ENCODE assay signal across 1 cellular context in the genomic region with DNA sequence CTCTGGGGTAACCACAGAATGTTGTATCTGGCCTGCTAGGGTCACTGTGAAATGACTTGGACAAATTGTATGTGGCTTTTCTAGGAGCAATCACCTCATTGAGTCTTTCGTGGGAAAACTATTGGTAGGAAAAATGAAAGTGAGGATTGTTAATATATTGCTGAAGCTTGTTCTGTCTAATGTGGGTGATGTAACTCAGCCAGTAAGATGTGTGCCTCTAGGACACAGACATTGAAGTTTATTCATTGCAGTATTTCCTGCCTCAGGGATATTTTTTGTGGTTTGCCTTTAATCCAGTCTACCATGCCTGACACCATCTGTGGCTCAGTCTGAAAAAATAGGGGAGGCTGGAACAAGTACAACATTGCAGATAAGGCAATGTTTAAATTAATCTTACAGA.
TF ChIP-seq lines count a peak whose summit lies in the region.

No MANE protein-coding gene starts in this region.

TF ChIP-seq in IMR-90, 13 proteins besides CTCF, POLR2A, EP300 and RAD21:
- TF ChIP-seq RCOR1 (IDR thresholded peaks at IDR 0.05; ENCODE audit: insufficient replicate concordance, low read length): no peak
- no peak for TF ChIP-seq BHLHE40 (IDR thresholded peaks at IDR 0.05; ENCODE audit: low read depth, low read length)
- TF ChIP-seq CEBPB (IDR thresholded peaks at IDR 0.05; ENCODE audit: low read depth, low read length): no peak
- TF ChIP-seq NFE2L2 (IDR thresholded peaks at IDR 0.05; ENCODE audit: low read depth, low read length): no peak
- TF ChIP-seq MXI1 (IDR thresholded peaks at IDR 0.05; ENCODE audit: borderline replicate concordance, low read depth, low read length): no peak
- no peak for TF ChIP-seq CHD1 (IDR thresholded peaks at IDR 0.05; ENCODE audit: low read depth, low read length)
- no peak for TF ChIP-seq FOS (IDR thresholded peaks at IDR 0.05; ENCODE audit: low read depth, low read length)
- no peak for TF ChIP-seq SMC3 (IDR thresholded peaks at IDR 0.05; ENCODE audit: low read depth, low read length)
- TF ChIP-seq, protein P1, sequence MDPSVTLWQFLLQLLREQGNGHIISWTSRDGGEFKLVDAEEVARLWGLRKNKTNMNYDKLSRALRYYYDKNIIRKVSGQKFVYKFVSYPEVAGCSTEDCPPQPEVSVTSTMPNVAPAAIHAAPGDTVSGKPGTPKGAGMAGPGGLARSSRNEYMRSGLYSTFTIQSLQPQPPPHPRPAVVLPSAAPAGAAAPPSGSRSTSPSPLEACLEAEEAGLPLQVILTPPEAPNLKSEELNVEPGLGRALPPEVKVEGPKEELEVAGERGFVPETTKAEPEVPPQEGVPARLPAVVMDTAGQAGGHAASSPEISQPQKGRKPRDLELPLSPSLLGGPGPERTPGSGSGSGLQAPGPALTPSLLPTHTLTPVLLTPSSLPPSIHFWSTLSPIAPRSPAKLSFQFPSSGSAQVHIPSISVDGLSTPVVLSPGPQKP (IDR thresholded peaks at IDR 0.05; ENCODE audit: borderline replicate concordance, low read depth, low read length): no peak
- no peak for TF ChIP-seq MAFK (IDR thresholded peaks at IDR 0.05; ENCODE audit: low read depth, low read length)
